8 cellular contexts compared by ENCODE assay signal in genomic region chr2:195535911-195536522, GRCh38.
DNase-seq lines count a peak whose midpoint lies in the region; ATAC-seq and TF ChIP-seq lines count a peak whose summit lies in the region.

No MANE protein-coding gene starts in this region.

- peak; percentile 25 for TF ChIP-seq POLR2A in erythroblast (IDR thresholded peaks at IDR 0.05; ENCODE audit: low read length)

- no peak for TF ChIP-seq CTCF in omental fat pad (IDR thresholded peaks at IDR 0.05)

- peak; percentile 53 for DNase-seq in activated CD4-positive, CD25-positive, alpha-beta regulatory T cell treated with anti-CD3 and anti-CD28 coated beads, Interleukin-2, amount 50 U/mL, for 16 hours (ENCODE audit: low read depth, low spot score)
- DNase-seq in erythroblast (lab: John Stamatoyannopoulos, UW) = peak; percentile 78 to 86
- DNase-seq in stimulated activated CD8-positive, alpha-beta memory T cell treated with anti-CD3 and anti-CD28 coated beads, Interleukin-2, amount 100 ng/mL, for 1 hour (ENCODE audit: low read depth in 2 of 2) = peak; percentile 30 to 47
- DNase-seq in glomerular visceral epithelial cell (ENCODE audit: extremely low spot score) = no peak
- DNase-seq in omental fat pad (ENCODE audit: low spot score) = no peak
- DNase-seq in NCI-H2029 (lab: John Stamatoyannopoulos, UW) = no peak

- peak; percentile 91 for ATAC-seq in GM19467 (IDR thresholded peaks at IDR 0.05; ENCODE audit: unreplicated experiment)
- peak; percentile 92 for ATAC-seq in HG03457 (IDR thresholded peaks at IDR 0.05; ENCODE audit: unreplicated experiment)
- no peak for ATAC-seq in omental fat pad (ENCODE audit: low FRiP score)

Comparison
In these comparisons a context has a peak if more than half of its experiments do, and no peak if none do; other contexts are left out.
1. DNase-seq: peak in activated CD4-positive, CD25-positive, alpha-beta regulatory T cell treated with anti-CD3 and anti-CD28 coated beads, Interleukin-2, amount 50 U/mL, for 16 hours (single experiment), erythroblast (2 of 2) and stimulated activated CD8-positive, alpha-beta memory T cell treated with anti-CD3 and anti-CD28 coated beads, Interleukin-2, amount 100 ng/mL, for 1 hour (2 of 2); none in glomerular visceral epithelial cell (single experiment), omental fat pad (single experiment) and NCI-H2029 (single experiment).